In the genomic region with DNA sequence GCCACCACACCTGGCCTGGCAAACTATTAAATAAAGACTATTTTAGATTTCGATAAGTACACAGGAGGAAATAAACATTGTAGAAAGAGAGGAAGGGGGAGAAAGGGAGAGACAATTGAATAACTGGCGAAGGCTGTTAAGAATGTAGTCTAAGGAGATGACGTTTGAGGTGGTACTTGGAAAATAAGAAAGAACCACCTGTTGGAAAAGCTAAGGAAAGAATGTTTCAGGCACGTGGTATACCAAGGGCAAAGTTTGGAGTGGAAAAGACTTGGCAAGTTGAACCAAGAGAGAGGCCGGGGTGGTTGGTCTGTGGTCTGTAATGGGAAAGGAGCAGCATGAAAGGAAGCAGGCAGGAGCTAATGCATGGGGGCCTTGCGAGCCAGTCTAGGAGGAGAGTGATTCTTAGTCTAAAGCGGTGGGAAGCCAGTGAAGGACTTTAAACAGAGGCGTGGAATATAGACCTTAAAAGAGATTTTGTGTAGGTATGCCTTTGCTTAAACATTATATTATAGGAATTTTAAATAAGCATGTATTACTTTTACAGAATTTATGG, we compare ENCODE assay signal across 19 cellular contexts. TPM values are rescaled to one million over a fixed set of nuclear protein-coding genes. Genes with fewer than 3 reads are reported as not detected.
DNase-seq lines count a peak whose midpoint lies in the region; ATAC-seq, FAIRE-seq and TF ChIP-seq lines count a peak whose summit lies in the region.
"Had no signal": no experiment of that assay in that cellular context is flagged by ENCODE, and none has a peak within 500 bp of the region (broad histone marks: within the 10 kb centered on the region; RNA-seq: fewer than 3 reads in every experiment).

No MANE protein-coding gene starts in this region.

- CTCF ChIA-PET in activated naive CD4-positive, alpha-beta T cell treated with anti-CD3 and anti-CD28 coated beads for 36 hours (lab: Charles Lee): no interaction called here
- CTCF ChIA-PET in WTC11 (lab: Charles Lee): interaction anchor here (1.2 kb wide), 1 partner anchor 167 kb away, joined by 3 read pairs; no protein-coding TSS in a partner anchor

- no peaks in the 10 kb centered on the region for H3K9me3 Mint-ChIP-seq in activated naive CD4-positive, alpha-beta T cell treated with anti-CD3 and anti-CD28 coated beads, Interleukin-2, amount 50 U/mL, for 24 hours
- no peaks in the 10 kb centered on the region for H3K9me3 Mint-ChIP-seq in activated naive CD4-positive, alpha-beta T cell treated with anti-CD3 and anti-CD28 coated beads for 36 hours
- peaks cover 4% of the 10 kb centered on the region; the same call in 1 of the 2 replicates for H3K9me3 Mint-ChIP-seq in WTC11

- H3K4me3 Mint-ChIP-seq in activated naive CD4-positive, alpha-beta T cell treated with anti-CD3 and anti-CD28 coated beads, Interleukin-2, amount 50 U/mL, for 24 hours: no peak overlapping the region
- no peak overlapping the region for H3K4me3 Mint-ChIP-seq in activated naive CD4-positive, alpha-beta T cell treated with anti-CD3 and anti-CD28 coated beads for 36 hours
- H3K4me3 Mint-ChIP-seq in WTC11: no peak overlapping the region

- H3K4me1 Mint-ChIP-seq in activated naive CD4-positive, alpha-beta T cell treated with anti-CD3 and anti-CD28 coated beads, Interleukin-2, amount 50 U/mL, for 24 hours: peaks cover 39% of the 10 kb centered on the region
- H3K4me1 Mint-ChIP-seq in activated naive CD4-positive, alpha-beta T cell treated with anti-CD3 and anti-CD28 coated beads for 36 hours (ENCODE audit: low read depth): peaks cover 18% of the 10 kb centered on the region
- peaks cover 35% of the 10 kb centered on the region for H3K4me1 Mint-ChIP-seq in WTC11

- POLR2A ChIA-PET in WTC11 (lab: Charles Lee): interaction anchor here (1.0 kb wide), 1 partner anchor 9 kb away, joined by 3 read pairs; no protein-coding TSS in a partner anchor

- intact Hi-C loops in activated naive CD4-positive, alpha-beta T cell treated with anti-CD3 and anti-CD28 coated beads for 36 hours (cut with micrococcal nuclease): no loop called here

- peaks cover 18% of the 10 kb centered on the region for H3K36me3 Mint-ChIP-seq in activated naive CD4-positive, alpha-beta T cell treated with anti-CD3 and anti-CD28 coated beads, Interleukin-2, amount 50 U/mL, for 24 hours
- peaks cover 23% of the 10 kb centered on the region for H3K36me3 Mint-ChIP-seq in activated naive CD4-positive, alpha-beta T cell treated with anti-CD3 and anti-CD28 coated beads for 36 hours (ENCODE audit: low read depth)
- H3K36me3 Mint-ChIP-seq in WTC11: peaks cover 24% of the 10 kb centered on the region

- no peak for TF ChIP-seq CTCF in WTC11 (IDR thresholded peaks at IDR 0.05)

- DNase-seq in activated naive CD4-positive, alpha-beta T cell treated with anti-CD3 and anti-CD28 coated beads for 36 hours: no peak
- DNase-seq in WTC11 (ENCODE audit: low spot score) (no peak), left kidney (ENCODE audit: low read depth, low spot score) (peak; percentile 5), kidney tubule cell (ENCODE audit: low spot score) (no peak), ureter (ENCODE audit: low spot score) (no peak), urothelium cell line (ENCODE audit: low spot score) (no peak)
- DNase-seq: EL, GF-D8, MG63, NCI-H1417, NCI-H1694 treated with DMSO at 0.1 percent for 48 hours, NCI-H2081 treated with DMSO at 0.1 percent for 48 hours, NCI-H2171 treated with DMSO at 0.1 percent for 48 hours, NCI-H524 treated with DMSO at 0.1 percent for 48 hours, NCI-H82 had no signal

- peak; percentile 64 for ATAC-seq in WTC11
- ATAC-seq: Panc1 had no signal

- no peaks in the 10 kb centered on the region for H3K27me3 Mint-ChIP-seq in activated naive CD4-positive, alpha-beta T cell treated with anti-CD3 and anti-CD28 coated beads, Interleukin-2, amount 50 U/mL, for 24 hours
- H3K27me3 Mint-ChIP-seq in activated naive CD4-positive, alpha-beta T cell treated with anti-CD3 and anti-CD28 coated beads for 36 hours (ENCODE audit: low read depth): no peaks in the 10 kb centered on the region
- H3K27me3 Mint-ChIP-seq in WTC11 (ENCODE audit: low read depth): no peaks in the 10 kb centered on the region

- peak overlapping the region; percentile 14 for H3K27ac Mint-ChIP-seq in activated naive CD4-positive, alpha-beta T cell treated with anti-CD3 and anti-CD28 coated beads, Interleukin-2, amount 50 U/mL, for 24 hours
- no peak overlapping the region for H3K27ac Mint-ChIP-seq in activated naive CD4-positive, alpha-beta T cell treated with anti-CD3 and anti-CD28 coated beads for 36 hours
- H3K27ac Mint-ChIP-seq in WTC11: peak overlapping the region; percentile 42

- no peak for FAIRE-seq in urothelium cell line (lab: Jason Lieb, UNC)
- FAIRE-seq: GM19239, H1 had no signal

TF ChIP-seq in WTC11, 78 proteins besides CTCF, POLR2A, EP300 and RAD21:
- TF ChIP-seq MYBL2 (CRISPR knock-in tag; IDR thresholded peaks at IDR 0.05) (no peak), FOXP1 (CRISPR knock-in tag; IDR thresholded peaks at IDR 0.05; ENCODE audit: borderline replicate concordance) (no peak), IRF1 (CRISPR knock-in tag; IDR thresholded peaks at IDR 0.05) (no peak), NR2C2 (CRISPR knock-in tag; IDR thresholded peaks at IDR 0.05) (no peak), SP1 (CRISPR knock-in tag; conservative IDR thresholded peaks at IDR 0.05) (no peak), ZNF263 (CRISPR knock-in tag; IDR thresholded peaks at IDR 0.05; ENCODE audit: low read depth) (no peak), ZNF219 (CRISPR knock-in tag; IDR thresholded peaks at IDR 0.05; ENCODE audit: borderline replicate concordance) (no peak), TCF7 (CRISPR knock-in tag; IDR thresholded peaks at IDR 0.05; ENCODE audit: low read depth) (no peak), ZNF121 (CRISPR knock-in tag; IDR thresholded peaks at IDR 0.05) (no peak)
- TF ChIP-seq, protein P1, sequence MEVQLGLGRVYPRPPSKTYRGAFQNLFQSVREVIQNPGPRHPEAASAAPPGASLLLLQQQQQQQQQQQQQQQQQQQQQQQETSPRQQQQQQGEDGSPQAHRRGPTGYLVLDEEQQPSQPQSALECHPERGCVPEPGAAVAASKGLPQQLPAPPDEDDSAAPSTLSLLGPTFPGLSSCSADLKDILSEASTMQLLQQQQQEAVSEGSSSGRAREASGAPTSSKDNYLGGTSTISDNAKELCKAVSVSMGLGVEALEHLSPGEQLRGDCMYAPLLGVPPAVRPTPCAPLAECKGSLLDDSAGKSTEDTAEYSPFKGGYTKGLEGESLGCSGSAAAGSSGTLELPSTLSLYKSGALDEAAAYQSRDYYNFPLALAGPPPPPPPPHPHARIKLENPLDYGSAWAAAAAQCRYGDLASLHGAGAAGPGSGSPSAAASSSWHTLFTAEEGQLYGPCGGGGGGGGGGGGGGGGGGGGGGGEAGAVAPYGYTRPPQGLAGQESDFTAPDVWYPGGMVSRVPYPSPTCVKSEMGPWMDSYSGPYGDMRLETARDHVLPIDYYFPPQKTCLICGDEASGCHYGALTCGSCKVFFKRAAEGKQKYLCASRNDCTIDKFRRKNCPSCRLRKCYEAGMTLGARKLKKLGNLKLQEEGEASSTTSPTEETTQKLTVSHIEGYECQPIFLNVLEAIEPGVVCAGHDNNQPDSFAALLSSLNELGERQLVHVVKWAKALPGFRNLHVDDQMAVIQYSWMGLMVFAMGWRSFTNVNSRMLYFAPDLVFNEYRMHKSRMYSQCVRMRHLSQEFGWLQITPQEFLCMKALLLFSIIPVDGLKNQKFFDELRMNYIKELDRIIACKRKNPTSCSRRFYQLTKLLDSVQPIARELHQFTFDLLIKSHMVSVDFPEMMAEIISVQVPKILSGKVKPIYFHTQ (CRISPR knock-in tag; IDR thresholded peaks at IDR 0.05): no peak
- TF ChIP-seq, protein P2, sequence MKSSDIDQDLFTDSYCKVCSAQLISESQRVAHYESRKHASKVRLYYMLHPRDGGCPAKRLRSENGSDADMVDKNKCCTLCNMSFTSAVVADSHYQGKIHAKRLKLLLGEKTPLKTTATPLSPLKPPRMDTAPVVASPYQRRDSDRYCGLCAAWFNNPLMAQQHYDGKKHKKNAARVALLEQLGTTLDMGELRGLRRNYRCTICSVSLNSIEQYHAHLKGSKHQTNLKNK (CRISPR knock-in tag; IDR thresholded peaks at IDR 0.05): no peak

RNA-seq across cellular contexts. Expression of gene ING3, which starts 9.4 kb away (rescaled TPM):
- 10 to 100 TPM; 25.0 to 26.7 TPM for total RNA-seq in activated naive CD4-positive, alpha-beta T cell treated with anti-CD3 and anti-CD28 coated beads for 36 hours
- 12.6 to 14.8 TPM (median 14.2 TPM) in 3 replicates for total RNA-seq in WTC11 (2021)
- 21.7 TPM for total RNA-seq in ureter

RNA-seq across cellular contexts. Expression of gene CPED1, which starts 28.5 kb away (rescaled TPM):
- not detected for total RNA-seq in activated naive CD4-positive, alpha-beta T cell treated with anti-CD3 and anti-CD28 coated beads for 36 hours
- total RNA-seq in WTC11 (2021) (0.30 to 0.98 TPM (median 0.44 TPM) in 3 replicates), ureter (61.4 TPM)

Comparison
In these comparisons a context has a peak if more than half of its experiments do, and no peak if none do; other contexts are left out.
1. RNA of gene CPED1, which starts 28.5 kb away (total RNA-seq): 61.4 TPM in ureter (single experiment); 0.30 to 0.98 TPM in WTC11 and not detected in activated naive CD4-positive, alpha-beta T cell treated with anti-CD3 and anti-CD28 coated beads for 36 hours; every median in the first group is over 10 times any median in the second.